In the genomic region with DNA sequence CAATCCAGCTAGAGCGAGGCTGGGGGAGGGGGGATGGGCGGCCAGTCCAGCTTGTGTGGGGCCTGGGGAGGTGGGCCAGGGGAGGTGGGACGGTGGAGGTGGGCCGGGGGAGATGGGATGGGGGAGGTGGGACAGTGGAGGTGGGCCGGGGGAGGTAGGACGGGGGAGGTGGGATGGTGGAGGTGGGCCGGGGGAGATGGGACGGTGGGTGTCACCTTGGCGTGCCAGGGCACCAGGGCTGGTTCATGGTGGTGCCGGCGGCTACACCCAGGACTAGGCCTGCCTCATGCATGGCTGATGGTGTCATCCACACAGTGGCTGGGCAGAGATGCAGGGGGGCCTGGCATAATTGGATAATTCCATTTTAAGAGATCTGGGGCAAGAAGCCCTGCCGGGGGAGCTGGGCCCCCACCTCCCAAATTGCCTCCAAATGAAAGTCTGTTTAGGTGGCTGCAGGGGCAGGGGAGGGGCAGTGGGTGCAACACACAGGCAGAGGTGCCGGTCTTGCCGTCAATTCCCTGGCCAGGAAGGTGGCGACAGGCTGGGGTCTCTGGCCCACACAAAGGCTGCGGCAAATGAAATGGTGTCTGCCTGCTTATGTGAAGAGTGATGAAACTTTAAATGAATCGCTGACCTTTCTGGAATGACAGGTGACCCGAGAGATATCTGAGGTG, we compare ENCODE assay signal across 17 cellular contexts.
DNase-seq lines count a peak whose midpoint lies in the region; FAIRE-seq and TF ChIP-seq lines count a peak whose summit lies in the region.
"Had no signal": no experiment of that assay in that cellular context is flagged by ENCODE, and none has a peak within 500 bp of the region (broad histone marks: within the 10 kb centered on the region; RNA-seq: fewer than 3 reads in every experiment).

No MANE protein-coding gene starts in this region.

- H3K27me3 ChIP-seq in WERI-Rb-1 (ENCODE audit: insufficient read depth, low read depth, severe bottlenecking) (no peaks in the 10 kb centered on the region), spleen (replicated peaks in 1 of 7) (peaks cover 0 to 88% (median 0%) of the 10 kb centered on the region in 7 donors), tibial nerve (peaks cover 0 to 23% of the 10 kb centered on the region in 2 donors)

- 85 to 93% (median 92%) methylated on average over 14 to 18 of the region's 18 CpGs for whole genome bisulfite sequencing in spleen, 5 donors
- 94% methylated on average over 12 of the region's 18 CpGs for WGBS in tibial nerve, 2 donors

- H3K9me3 ChIP-seq in WERI-Rb-1 (ENCODE audit: severe bottlenecking), result no peaks in the 10 kb centered on the region
- H3K9me3 ChIP-seq in kidney (ENCODE audit: control insufficient read depth in 1 of 2, low read length in 2 of 2), result no peaks in the 10 kb centered on the region
- H3K9me3 ChIP-seq in spleen, result no peaks in the 10 kb centered on the region
- H3K9me3 ChIP-seq in tibial nerve, result no peaks in the 10 kb centered on the region

- TF ChIP-seq CTCF in WERI-Rb-1 (IDR thresholded peaks at IDR 0.05; ENCODE audit: low read depth, low read length) (no peak), kidney (IDR thresholded peaks at IDR 0.05; ENCODE audit: borderline replicate concordance, extremely low read depth, insufficient read depth) (no peak), spleen (IDR thresholded peaks at IDR 0.05 in 8 of 11, conservative IDR thresholded peaks at IDR 0.05 in 3 of 11) (no peak), tibial nerve (IDR thresholded peaks at IDR 0.05) (no peak)

- H3K4me3 Mint-ChIP-seq in activated naive CD4-positive, alpha-beta T cell treated with anti-CD3 and anti-CD28 coated beads, Interleukin-2, amount 50 U/mL, for 24 hours, result no peak overlapping the region
- H3K4me3 Mint-ChIP-seq in activated naive CD4-positive, alpha-beta T cell treated with anti-CD3 and anti-CD28 coated beads, Interleukin-2, amount 10 ng/mL, durations not matched to agents 7 days and 5 days, result no peak overlapping the region
- H3K4me3 Mint-ChIP-seq: CD14-positive monocyte, H9 had no signal

- DNase-seq in activated naive CD4-positive, alpha-beta T cell treated with anti-CD3 and anti-CD28 coated beads, Interleukin-2, amount 10 ng/mL, durations not matched to agents 7 days and 5 days, result no peak
- DNase-seq in WERI-Rb-1 (no peak), kidney (peak; percentile 45), spleen (peak; percentile 34), tibial nerve (ENCODE audit: low spot score in 2 of 2) (no peak)
- DNase-seq in effector CD4-positive, alpha-beta T cell, result no peak
- no peak for DNase-seq in NK-92 treated with Interleukin-12 subunit alpha and Interleukin-12 subunit beta, amount 100 ng/mL, for 24 hours (lab: John Stamatoyannopoulos, UW)
- DNase-seq: COR-L47, DMS153, H9, Karpas-422, NCI-H1930, NCI-H510A had no signal

- no peak overlapping the region for H3K9ac ChIP-seq in kidney (ENCODE audit: low read length in 2 of 2)

- peak overlapping the region; percentile 41 for H3K27ac Mint-ChIP-seq in activated naive CD4-positive, alpha-beta T cell treated with anti-CD3 and anti-CD28 coated beads, Interleukin-2, amount 50 U/mL, for 24 hours
- H3K27ac Mint-ChIP-seq in activated naive CD4-positive, alpha-beta T cell treated with anti-CD3 and anti-CD28 coated beads, Interleukin-2, amount 10 ng/mL, durations not matched to agents 7 days and 5 days, result no peak overlapping the region
- H3K27ac Mint-ChIP-seq: CD14-positive monocyte had no signal

- CTCF ChIA-PET in activated naive CD4-positive, alpha-beta T cell treated with anti-CD3 and anti-CD28 coated beads, Interleukin-2, amount 10 ng/mL, durations not matched to agents 7 days and 5 days (lab: Charles Lee), result no interaction called here

- H3K36me3 Mint-ChIP-seq in activated naive CD4-positive, alpha-beta T cell treated with anti-CD3 and anti-CD28 coated beads, Interleukin-2, amount 50 U/mL, for 24 hours, result no peaks in the 10 kb centered on the region
- no peaks in the 10 kb centered on the region for H3K36me3 Mint-ChIP-seq in activated naive CD4-positive, alpha-beta T cell treated with anti-CD3 and anti-CD28 coated beads, Interleukin-2, amount 10 ng/mL, durations not matched to agents 7 days and 5 days
- H3K36me3 Mint-ChIP-seq: CD14-positive monocyte had no signal

- H3K4me1 ChIP-seq in kidney (ENCODE audit: control insufficient read depth in 1 of 2, insufficient read depth in 1 of 2, low read depth in 1 of 2, low read length in 2 of 2) (no peaks in the 10 kb centered on the region), spleen (peaks cover 0 to 6% (median 0%) of the 10 kb centered on the region in 6 donors), tibial nerve (peaks cover 0 to 14% (median 0%) of the 10 kb centered on the region in 4 donors)

- no peak for FAIRE-seq in kidney (lab: Jason Lieb, UNC)
- FAIRE-seq: A204.1, RCC 7860 had no signal

- H3K27ac ChIP-seq in WERI-Rb-1, result peak overlapping the region; percentile 41; the same call in 1 of the 2 replicates
- no peak overlapping the region for H3K27ac ChIP-seq in kidney (ENCODE audit: low read depth in 2 of 2, low read length in 2 of 2)
- no peak overlapping the region for H3K27ac ChIP-seq in spleen
- no peak overlapping the region for H3K27ac ChIP-seq in tibial nerve

- TF ChIP-seq POLR2A in spleen (IDR thresholded peaks at IDR 0.05) (no peak), tibial nerve (IDR thresholded peaks at IDR 0.05) (no peak)

- no peaks in the 10 kb centered on the region for H3K36me3 ChIP-seq in WERI-Rb-1
- H3K36me3 ChIP-seq in kidney (ENCODE audit: control insufficient read depth in 1 of 2, insufficient read depth in 2 of 2, low read length in 2 of 2), result no peaks in the 10 kb centered on the region
- H3K36me3 ChIP-seq in spleen, result no peaks in the 10 kb centered on the region
- no peaks in the 10 kb centered on the region for H3K36me3 ChIP-seq in tibial nerve

- H3K4me1 Mint-ChIP-seq in activated naive CD4-positive, alpha-beta T cell treated with anti-CD3 and anti-CD28 coated beads, Interleukin-2, amount 50 U/mL, for 24 hours, result peaks cover 11% of the 10 kb centered on the region
- H3K4me1 Mint-ChIP-seq in activated naive CD4-positive, alpha-beta T cell treated with anti-CD3 and anti-CD28 coated beads, Interleukin-2, amount 10 ng/mL, durations not matched to agents 7 days and 5 days, result peaks cover 23% of the 10 kb centered on the region
- H3K4me1 Mint-ChIP-seq: CD14-positive monocyte had no signal

- no peak overlapping the region for H3K4me3 ChIP-seq in WERI-Rb-1 (ENCODE audit: low read depth, low read length)
- H3K4me3 ChIP-seq in kidney (ENCODE audit: low read length in 2 of 2), result no peak overlapping the region
- no peak overlapping the region for H3K4me3 ChIP-seq in spleen
- H3K4me3 ChIP-seq in tibial nerve, result no peak overlapping the region

- intact Hi-C loops in kidney (cut with DNase I), result no loop called here
- intact Hi-C loops in spleen (cut with DNase I; ENCODE audit: low total_unique reads), result no loop called here

- H3K9me3 Mint-ChIP-seq in activated naive CD4-positive, alpha-beta T cell treated with anti-CD3 and anti-CD28 coated beads, Interleukin-2, amount 50 U/mL, for 24 hours, result no peaks in the 10 kb centered on the region
- H3K9me3 Mint-ChIP-seq in activated naive CD4-positive, alpha-beta T cell treated with anti-CD3 and anti-CD28 coated beads, Interleukin-2, amount 10 ng/mL, durations not matched to agents 7 days and 5 days, result no peaks in the 10 kb centered on the region
- H3K9me3 Mint-ChIP-seq: H9 had no signal

- H3K27me3 Mint-ChIP-seq in activated naive CD4-positive, alpha-beta T cell treated with anti-CD3 and anti-CD28 coated beads, Interleukin-2, amount 50 U/mL, for 24 hours, result no peaks in the 10 kb centered on the region
- H3K27me3 Mint-ChIP-seq in activated naive CD4-positive, alpha-beta T cell treated with anti-CD3 and anti-CD28 coated beads, Interleukin-2, amount 10 ng/mL, durations not matched to agents 7 days and 5 days, result peaks cover 12% of the 10 kb centered on the region

- TF ChIP-seq EP300 in tibial nerve (IDR thresholded peaks at IDR 0.05), result no peak

Comparison
In these comparisons a context has a peak if more than half of its experiments do, and no peak if none do; other contexts are left out.
1. DNase-seq: peak in kidney (single experiment) and spleen (single experiment); none in activated naive CD4-positive, alpha-beta T cell treated with anti-CD3 and anti-CD28 coated beads, Interleukin-2, amount 10 ng/mL, durations not matched to agents 7 days and 5 days (single experiment), WERI-Rb-1 (single experiment), tibial nerve (0 of 2), effector CD4-positive, alpha-beta T cell (single experiment) and NK-92 treated with Interleukin-12 subunit alpha and Interleukin-12 subunit beta, amount 100 ng/mL, for 24 hours (single experiment).